In genomic region chr10:122903861-122904260, GRCh38 we compare ENCODE assay signal across 14 cellular contexts. TPM values are rescaled to one million over a fixed set of nuclear protein-coding genes. Genes with fewer than 3 reads are reported as not detected.
"Had no signal": no experiment of that assay in that cellular context is flagged by ENCODE, and none has a peak within 500 bp of the region (broad histone marks: within the 10 kb centered on the region; RNA-seq: fewer than 3 reads in every experiment).

No MANE protein-coding gene starts in this region.

RNA-seq across cellular contexts. Expression of gene FAM24A, which starts 6.5 kb away (rescaled TPM):
- total RNA-seq: activated B cell treated with CpG ODN at 0.5 μM for 24 hours; activated CD4-positive, alpha-beta memory T cell treated with anti-CD3 and anti-CD28 coated beads for 36 hours; activated CD4-positive, alpha-beta memory T cell treated with anti-CD3 and anti-CD28 coated beads, Interleukin-2, amount 10 ng/mL, durations not matched to agents 7 days and 5 days; activated CD4-positive, alpha-beta T cell treated with anti-CD3 and anti-CD28 coated beads for 36 hours; activated CD4-positive, alpha-beta T cell treated with anti-CD3 and anti-CD28 coated beads, Interleukin-2, amount 10 ng/mL, durations not matched to agents 24 days and 14 days; activated CD4-positive, alpha-beta T cell treated with anti-CD3 and anti-CD28 coated beads, Interleukin-2, amount 10 ng/mL, durations not matched to agents 7 days and 5 days; activated CD8-positive, alpha-beta memory T cell treated with anti-CD3 and anti-CD28 coated beads for 36 hours; activated CD8-positive, alpha-beta memory T cell treated with anti-CD3 and anti-CD28 coated beads, Interleukin-2, amount 10 ng/mL, durations not matched to agents 7 days and 5 days; activated CD8-positive, alpha-beta T cell treated with anti-CD3 and anti-CD28 coated beads for 36 hours; activated CD8-positive, alpha-beta T cell treated with anti-CD3 and anti-CD28 coated beads, Interleukin-2, amount 10 ng/mL, durations not matched to agents 7 days and 5 days; T-helper 1 cell treated with Interleukin-12 subunit alpha and Interleukin-12 subunit beta and Interleukin-4 antibody, amounts not matched to agents 30 ng/mL and 1 ng/mL, for 36 hours; T-helper 17 cell; T-helper 2 cell treated with Interferon-gamma antibody and Interleukin-4, amounts not matched to agents 100 ng/mL and 5 ng/mL, for 36 hours; WTC11 had no signal
